ENCODE assay signal across 10 cellular contexts in the genomic region with DNA sequence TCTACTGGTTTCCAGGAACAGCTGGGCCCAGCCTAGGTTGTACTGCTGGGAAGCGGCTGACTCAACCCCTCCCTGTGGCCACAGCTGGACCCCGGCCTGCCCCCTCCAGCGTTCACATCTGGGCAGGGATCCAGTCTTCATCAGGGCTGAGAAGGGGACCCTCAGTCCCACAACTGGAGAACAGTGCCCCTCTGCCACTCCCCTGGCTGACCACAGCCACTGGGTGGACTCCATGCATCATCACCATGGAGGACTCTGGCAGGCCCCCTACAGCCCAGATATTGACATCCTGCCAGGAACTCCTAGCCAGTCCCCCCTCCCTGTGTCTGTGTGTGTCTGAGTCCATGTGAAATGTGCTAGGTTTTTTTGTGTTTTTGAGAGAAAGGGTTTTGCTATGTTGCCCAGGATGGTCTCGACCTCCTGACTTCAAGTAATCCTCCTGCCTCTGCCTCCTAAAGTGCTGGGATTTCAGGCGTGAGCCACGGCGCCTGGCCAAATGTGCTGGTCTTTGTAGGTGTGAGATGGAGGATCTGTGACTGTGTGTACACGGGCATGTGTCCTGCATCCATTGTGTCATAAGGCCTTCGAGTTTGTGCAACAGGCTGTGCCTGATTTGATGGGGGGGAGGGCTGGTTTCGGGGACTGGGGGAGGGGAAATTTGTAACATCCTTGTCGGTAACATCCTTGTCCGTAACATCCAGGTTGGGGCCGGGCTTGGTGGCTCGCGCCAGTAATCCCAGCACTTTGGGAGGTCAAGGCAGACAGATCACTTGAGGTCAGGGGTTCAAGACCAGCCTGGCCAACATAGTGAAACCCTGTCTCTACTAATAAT. TPM values are rescaled to one million over a fixed set of nuclear protein-coding genes. Genes with fewer than 3 reads are reported as not detected.
DNase-seq lines count a peak whose midpoint lies in the region; ATAC-seq, FAIRE-seq and TF ChIP-seq lines count a peak whose summit lies in the region.
"Had no signal": no experiment of that assay in that cellular context is flagged by ENCODE, and none has a peak within 500 bp of the region (broad histone marks: within the 10 kb centered on the region; RNA-seq: fewer than 3 reads in every experiment).

No MANE protein-coding gene starts in this region.

- no peaks in the 10 kb centered on the region for H3K27me3 ChIP-seq in astrocyte (ENCODE audit: insufficient read depth, low read length)

- no peak for ATAC-seq in stimulated activated naive CD8-positive, alpha-beta T cell treated with anti-CD3 and anti-CD28 coated beads, Interleukin-15, Interleukin-2, amounts not matched to agents 100 U/mL and 50 U/mL, for 24 hours
- ATAC-seq in HG03175 (IDR thresholded peaks at IDR 0.05; ENCODE audit: unreplicated experiment) = no peak

- H3K27ac Mint-ChIP-seq in astrocyte (ENCODE audit: unreplicated experiment) = peak overlapping the region; percentile 95

- no peak for FAIRE-seq in astrocyte (lab: Jason Lieb, UNC)
- FAIRE-seq: colon had no signal

- H3K9me3 Mint-ChIP-seq in astrocyte (ENCODE audit: unreplicated experiment) = no peaks in the 10 kb centered on the region

- no peaks in the 10 kb centered on the region for H3K27me3 Mint-ChIP-seq in astrocyte (ENCODE audit: low read depth, unreplicated experiment)

- peak overlapping the region; percentile 89 for H3K27ac ChIP-seq in astrocyte (ENCODE audit: low read depth, low read length)
- H3K27ac ChIP-seq: C4-2B had no signal

- H4K20me1 ChIP-seq in astrocyte (ENCODE audit: insufficient read depth, low read length) = no peaks in the 10 kb centered on the region

- peak overlapping the region; percentile 84 for H3K9ac ChIP-seq in astrocyte (ENCODE audit: low read length)

- peaks cover 51% of the 10 kb centered on the region for H3K4me1 ChIP-seq in astrocyte (ENCODE audit: insufficient read depth, low read length)

- TF ChIP-seq CTCF in astrocyte (IDR thresholded peaks at IDR 0.05; ENCODE audit: insufficient read depth, low read depth, low read length) = no peak

- H3K4me3 ChIP-seq in astrocyte (ENCODE audit: insufficient read depth, low read depth, low read length) = peak overlapping the region; percentile 68

- DNase-seq in NCI-H1417 (lab: John Stamatoyannopoulos, UW) = peak in 2 of 3 experiments; percentile 51 to 57
- no peak for DNase-seq in NCI-H1417 treated with DMSO at 0.1 percent for 48 hours (lab: John Stamatoyannopoulos, UW)
- peak; percentile 28 for DNase-seq in NCI-H1694 treated with DMSO at 0.1 percent for 48 hours (lab: John Stamatoyannopoulos, UW)
- DNase-seq in astrocyte (ENCODE audit: low read depth) = peak; percentile 77
- peak; percentile 82 for DNase-seq in islet precursor cell
- peak; percentile 38 for DNase-seq in stimulated activated naive CD8-positive, alpha-beta T cell treated with anti-CD3 and anti-CD28 coated beads, Interleukin-15, Interleukin-2, amounts not matched to agents 100 U/mL and 50 U/mL, for 24 hours
- no peak for DNase-seq in KG1 (lab: John Stamatoyannopoulos, UW)

- peak overlapping the region; percentile 88 for H2AFZ ChIP-seq in astrocyte (ENCODE audit: low read depth, low read length)

- peak overlapping the region; percentile 85 for H3K4me3 Mint-ChIP-seq in astrocyte (ENCODE audit: unreplicated experiment)

- peak overlapping the region; percentile 89 for H3K4me2 ChIP-seq in astrocyte (ENCODE audit: low read length)

- no peaks in the 10 kb centered on the region for H3K79me2 ChIP-seq in astrocyte (ENCODE audit: insufficient read depth, low read length)

- H3K36me3 Mint-ChIP-seq in astrocyte (ENCODE audit: low read depth, unreplicated experiment) = peaks cover 2% of the 10 kb centered on the region

- H3K36me3 ChIP-seq in astrocyte (ENCODE audit: insufficient read depth, low read length) = no peaks in the 10 kb centered on the region

- peaks cover 21% of the 10 kb centered on the region for H3K4me1 Mint-ChIP-seq in astrocyte (ENCODE audit: low read depth, unreplicated experiment)

- no peaks in the 10 kb centered on the region for H3K9me3 ChIP-seq in astrocyte (ENCODE audit: insufficient read depth, low read depth, low read length)

RNA-seq across cellular contexts. Expression of gene HOOK2, which starts 4.0 kb away (rescaled TPM):
- total RNA-seq in astrocyte = 21.7 and 25.9 TPM in 2 replicates

RNA-seq across cellular contexts. Expression of gene JUNB, which starts 11.9 kb away (rescaled TPM):
- 101 and 126 TPM in 2 replicates for total RNA-seq in astrocyte

RNA-seq across cellular contexts. Expression of gene PRDX2, which starts 22.2 kb away (rescaled TPM):
- total RNA-seq in astrocyte = 145 and 166 TPM in 2 replicates

RNA-seq across cellular contexts. Expression of gene THSD8, which starts 22.5 kb away (rescaled TPM):
- total RNA-seq in astrocyte = 3.6 and 4.5 TPM in 2 replicates

RNA-seq across cellular contexts. Expression of gene RNASEH2A, which starts 27.0 kb away (rescaled TPM):
- total RNA-seq in astrocyte = 5.4 and 10.5 TPM in 2 replicates

Comparison
In these comparisons a context has a peak if more than half of its experiments do, and no peak if none do; other contexts are left out.
1. DNase-seq: peak in NCI-H1417 (2 of 3), NCI-H1694 treated with DMSO at 0.1 percent for 48 hours (single experiment), astrocyte (single experiment), islet precursor cell (single experiment) and stimulated activated naive CD8-positive, alpha-beta T cell treated with anti-CD3 and anti-CD28 coated beads, Interleukin-15, Interleukin-2, amounts not matched to agents 100 U/mL and 50 U/mL, for 24 hours (single experiment); none in NCI-H1417 treated with DMSO at 0.1 percent for 48 hours (single experiment) and KG1 (single experiment).